Comparison of ENCODE assay signal across 38 cellular contexts in the genomic region with DNA sequence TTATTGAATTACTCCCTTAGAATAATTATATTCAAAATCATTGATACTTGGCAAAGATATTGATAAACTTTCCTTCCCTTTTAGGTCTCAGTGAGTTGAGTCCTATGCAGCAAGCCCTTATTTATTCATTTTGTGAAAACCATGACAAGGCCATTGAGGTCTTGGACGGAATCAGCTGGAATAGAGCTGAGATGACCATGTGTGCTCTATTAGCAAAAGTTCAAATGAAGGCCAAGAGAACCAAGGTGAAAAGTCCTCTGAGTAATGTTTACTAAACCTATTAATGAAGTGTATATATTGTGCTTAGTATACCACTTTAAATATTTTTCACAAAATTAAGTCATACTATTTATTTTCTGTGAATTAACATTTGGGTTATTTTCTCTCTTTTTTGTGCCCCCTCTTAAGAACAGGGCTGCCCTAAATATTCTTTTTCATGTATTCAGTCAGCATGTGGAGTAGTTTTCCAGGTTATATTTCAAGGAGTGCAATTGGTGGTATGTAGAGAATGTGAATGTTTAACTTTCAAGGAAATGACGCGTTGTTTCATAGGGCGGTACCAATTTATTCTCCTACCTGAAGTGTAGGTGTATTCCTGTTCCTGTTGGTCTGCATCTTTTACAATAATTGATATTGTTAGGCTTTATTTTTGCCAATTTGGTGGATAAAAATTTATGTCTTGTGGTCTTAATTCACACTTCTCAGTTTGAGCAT.
"Had no signal": no experiment of that assay in that cellular context is flagged by ENCODE, and none has a peak within 500 bp of the region (broad histone marks: within the 10 kb centered on the region; RNA-seq: fewer than 3 reads in every experiment).

No MANE protein-coding gene starts in this region.

- FAIRE-seq: bronchial epithelial cell, TTC549 had no signal

- H3K27me3 ChIP-seq: ascending aorta, cardiac muscle cell had no signal

- H3K4me1 ChIP-seq: ascending aorta had no signal

- H3K9me3 ChIP-seq: ascending aorta had no signal

- H3K27ac ChIP-seq: ascending aorta, cardiac muscle cell, VCaP had no signal

- DNase-seq: activated B cell treated with CpG ODN at 0.5 μM for 24 hours; activated CD4-positive, alpha-beta memory T cell treated with anti-CD3 and anti-CD28 coated beads for 36 hours; activated CD4-positive, alpha-beta T cell treated with anti-CD3 and anti-CD28 coated beads for 4 hours; activated CD4-positive, alpha-beta T cell treated with anti-CD3 and anti-CD28 coated beads, Interleukin-2, amount 10 ng/mL, durations not matched to agents 24 days and 14 days; activated CD4-positive, alpha-beta T cell treated with anti-CD3 and anti-CD28 coated beads, Interleukin-2, amount 50 U/mL, for 1 hour; activated CD4-positive, alpha-beta T cell treated with anti-CD3 and anti-CD28 coated beads, Interleukin-2, amount 50 U/mL, for 4 hours; activated CD4-positive, CD25-positive, alpha-beta regulatory T cell treated with anti-CD3 and anti-CD28 coated beads, Interleukin-2, amount 50 U/mL, for 72 hours; activated CD8-positive, alpha-beta memory T cell treated with anti-CD3 and anti-CD28 coated beads for 24 hours; activated CD8-positive, alpha-beta memory T cell treated with anti-CD3 and anti-CD28 coated beads, Interleukin-2, amount 10 ng/mL, durations not matched to agents 7 days and 5 days; activated CD8-positive, alpha-beta memory T cell treated with anti-CD3 and anti-CD28 coated beads, Interleukin-2, amount 50 U/mL, for 48 hours; activated CD8-positive, alpha-beta T cell treated with anti-CD3 and anti-CD28 coated beads, Interleukin-2, amount 10 ng/mL, durations not matched to agents 7 days and 5 days; activated effector memory CD4-positive, alpha-beta T cell treated with Interleukin-2 at 50 U/mL for 16 hours; activated gamma-delta T cell; activated naive CD4-positive, alpha-beta T cell treated with anti-CD3 and anti-CD28 coated beads, Interleukin-2, amount 10 ng/mL, durations not matched to agents 7 days and 5 days; activated naive CD4-positive, alpha-beta T cell treated with Interleukin-2 at 50 U/mL for 16 hours; activated naive CD8-positive, alpha-beta T cell treated with anti-CD3 and anti-CD28 coated beads, Interleukin-2, amount 10 ng/mL, durations not matched to agents 7 days and 5 days; activated naive CD8-positive, alpha-beta T cell treated with anti-CD3 and anti-CD28 coated beads, Interleukin-2, amount 50 U/mL, for 24 hours; activated T-cell treated with anti-CD3 and anti-CD28 coated beads, Interleukin-2, amount 50 U/mL, for 24 hours; activated T-cell treated with anti-CD3 and anti-CD28 coated beads, Interleukin-2, amount 50 U/mL, for 48 hours; amygdala; anterior cingulate cortex; caudate nucleus; cerebellar nuclear complex; T-helper 1 cell; T-helper 2 cell; T-helper 9 cell had no signal

- H3K36me3 ChIP-seq: ascending aorta, cardiac muscle cell had no signal

- H3K4me3 Mint-ChIP-seq: activated B cell treated with CpG ODN at 0.5 μM for 24 hours; activated CD4-positive, alpha-beta memory T cell treated with anti-CD3 and anti-CD28 coated beads for 36 hours; activated CD4-positive, alpha-beta T cell treated with anti-CD3 and anti-CD28 coated beads, Interleukin-2, amount 10 ng/mL, durations not matched to agents 24 days and 14 days; activated CD8-positive, alpha-beta memory T cell treated with anti-CD3 and anti-CD28 coated beads, Interleukin-2, amount 10 ng/mL, durations not matched to agents 7 days and 5 days; activated CD8-positive, alpha-beta T cell treated with anti-CD3 and anti-CD28 coated beads, Interleukin-2, amount 10 ng/mL, durations not matched to agents 7 days and 5 days; activated naive CD4-positive, alpha-beta T cell treated with anti-CD3 and anti-CD28 coated beads, Interleukin-2, amount 10 ng/mL, durations not matched to agents 7 days and 5 days; activated naive CD4-positive, alpha-beta T cell treated with anti-CD3 and anti-CD28 coated beads, Interleukin-2, amount 50 U/mL, for 24 hours; activated naive CD8-positive, alpha-beta T cell; activated naive CD8-positive, alpha-beta T cell treated with anti-CD3 and anti-CD28 coated beads, Interleukin-2, amount 10 ng/mL, durations not matched to agents 7 days and 5 days; activated naive CD8-positive, alpha-beta T cell treated with anti-CD3 and anti-CD28 coated beads, Interleukin-2, amount 50 U/mL, for 24 hours; activated T-cell treated with anti-CD3 and anti-CD28 coated beads, Interleukin-2, amount 50 U/mL, for 24 hours; brain; central memory CD8-positive, alpha-beta T cell; T-helper 1 cell treated with Interleukin-12 subunit alpha and Interleukin-12 subunit beta and Interleukin-4 antibody, amounts not matched to agents 30 μg/mL and 1 μg/mL, for 36 hours; T-helper 2 cell treated with Interferon-gamma antibody and Interleukin-4, amounts not matched to agents 5 μg/mL and 100 μg/mL, for 36 hours had no signal

- H3K36me3 Mint-ChIP-seq: activated CD4-positive, alpha-beta memory T cell treated with anti-CD3 and anti-CD28 coated beads for 36 hours; activated CD8-positive, alpha-beta memory T cell treated with anti-CD3 and anti-CD28 coated beads, Interleukin-2, amount 10 ng/mL, durations not matched to agents 7 days and 5 days; activated naive CD4-positive, alpha-beta T cell treated with anti-CD3 and anti-CD28 coated beads, Interleukin-2, amount 10 ng/mL, durations not matched to agents 7 days and 5 days; activated naive CD4-positive, alpha-beta T cell treated with anti-CD3 and anti-CD28 coated beads, Interleukin-2, amount 50 U/mL, for 24 hours; activated naive CD8-positive, alpha-beta T cell; activated naive CD8-positive, alpha-beta T cell treated with anti-CD3 and anti-CD28 coated beads, Interleukin-2, amount 10 ng/mL, durations not matched to agents 7 days and 5 days; brain had no signal

- H3K4me3 ChIP-seq: ascending aorta, cardiac muscle cell had no signal

- H3K27ac Mint-ChIP-seq: activated B cell treated with CpG ODN at 0.5 μM for 24 hours; activated CD4-positive, alpha-beta memory T cell treated with anti-CD3 and anti-CD28 coated beads for 36 hours; activated CD4-positive, alpha-beta T cell treated with anti-CD3 and anti-CD28 coated beads, Interleukin-2, amount 10 ng/mL, durations not matched to agents 24 days and 14 days; activated CD8-positive, alpha-beta memory T cell treated with anti-CD3 and anti-CD28 coated beads, Interleukin-2, amount 10 ng/mL, durations not matched to agents 7 days and 5 days; activated CD8-positive, alpha-beta T cell treated with anti-CD3 and anti-CD28 coated beads, Interleukin-2, amount 10 ng/mL, durations not matched to agents 7 days and 5 days; activated naive CD4-positive, alpha-beta T cell treated with anti-CD3 and anti-CD28 coated beads, Interleukin-2, amount 10 ng/mL, durations not matched to agents 7 days and 5 days; activated naive CD4-positive, alpha-beta T cell treated with anti-CD3 and anti-CD28 coated beads, Interleukin-2, amount 50 U/mL, for 24 hours; activated naive CD8-positive, alpha-beta T cell; activated naive CD8-positive, alpha-beta T cell treated with anti-CD3 and anti-CD28 coated beads, Interleukin-2, amount 10 ng/mL, durations not matched to agents 7 days and 5 days; activated naive CD8-positive, alpha-beta T cell treated with anti-CD3 and anti-CD28 coated beads, Interleukin-2, amount 50 U/mL, for 24 hours; activated T-cell treated with anti-CD3 and anti-CD28 coated beads, Interleukin-2, amount 50 U/mL, for 24 hours; activated T-helper 2 cell treated with anti-CD3 and anti-CD28 coated beads, Interferon-gamma antibody, Interleukin-2, Interleukin-4, amounts not matched to agents 10 μg/mL and 5 μg/mL and 100 μg/mL, durations not matched to agents 14 hours and 24 hours and 36 hours; brain; T-helper 1 cell treated with Interleukin-12 subunit alpha and Interleukin-12 subunit beta and Interleukin-4 antibody, amounts not matched to agents 30 μg/mL and 1 μg/mL, for 36 hours; T-helper 2 cell treated with Interferon-gamma antibody and Interleukin-4, amounts not matched to agents 5 μg/mL and 100 μg/mL, for 36 hours had no signal

- H3K4me1 Mint-ChIP-seq: activated B cell treated with CpG ODN at 0.5 μM for 24 hours; activated CD4-positive, alpha-beta T cell treated with anti-CD3 and anti-CD28 coated beads, Interleukin-2, amount 10 ng/mL, durations not matched to agents 24 days and 14 days; activated CD8-positive, alpha-beta memory T cell treated with anti-CD3 and anti-CD28 coated beads, Interleukin-2, amount 10 ng/mL, durations not matched to agents 7 days and 5 days; activated naive CD4-positive, alpha-beta T cell treated with anti-CD3 and anti-CD28 coated beads, Interleukin-2, amount 10 ng/mL, durations not matched to agents 7 days and 5 days; activated naive CD4-positive, alpha-beta T cell treated with anti-CD3 and anti-CD28 coated beads, Interleukin-2, amount 50 U/mL, for 24 hours; activated naive CD8-positive, alpha-beta T cell treated with anti-CD3 and anti-CD28 coated beads, Interleukin-2, amount 10 ng/mL, durations not matched to agents 7 days and 5 days; activated naive CD8-positive, alpha-beta T cell treated with anti-CD3 and anti-CD28 coated beads, Interleukin-2, amount 50 U/mL, for 24 hours; brain; central memory CD8-positive, alpha-beta T cell had no signal

- H3K9me3 Mint-ChIP-seq: activated B cell treated with CpG ODN at 0.5 μM for 24 hours; activated CD4-positive, alpha-beta memory T cell treated with anti-CD3 and anti-CD28 coated beads for 36 hours; activated CD4-positive, alpha-beta T cell treated with anti-CD3 and anti-CD28 coated beads, Interleukin-2, amount 10 ng/mL, durations not matched to agents 24 days and 14 days; activated naive CD4-positive, alpha-beta T cell treated with anti-CD3 and anti-CD28 coated beads, Interleukin-2, amount 10 ng/mL, durations not matched to agents 7 days and 5 days; activated naive CD4-positive, alpha-beta T cell treated with anti-CD3 and anti-CD28 coated beads, Interleukin-2, amount 50 U/mL, for 24 hours; activated naive CD8-positive, alpha-beta T cell treated with anti-CD3 and anti-CD28 coated beads, Interleukin-2, amount 10 ng/mL, durations not matched to agents 7 days and 5 days; activated T-helper 2 cell treated with anti-CD3 and anti-CD28 coated beads, Interferon-gamma antibody, Interleukin-2, Interleukin-4, amounts not matched to agents 10 μg/mL and 5 μg/mL and 100 μg/mL, durations not matched to agents 14 hours and 24 hours and 36 hours; brain; T-helper 1 cell treated with Interleukin-12 subunit alpha and Interleukin-12 subunit beta and Interleukin-4 antibody, amounts not matched to agents 30 μg/mL and 1 μg/mL, for 36 hours; T-helper 2 cell treated with Interferon-gamma antibody and Interleukin-4, amounts not matched to agents 5 μg/mL and 100 μg/mL, for 36 hours had no signal

- ATAC-seq: activated CD8-positive, alpha-beta memory T cell treated with anti-CD3 and anti-CD28 coated beads, Interleukin-2, amount 10 ng/mL, durations not matched to agents 7 days and 5 days; activated CD8-positive, alpha-beta T cell treated with anti-CD3 and anti-CD28 coated beads, Interleukin-2, amount 10 ng/mL, durations not matched to agents 7 days and 5 days; activated naive CD8-positive, alpha-beta T cell treated with anti-CD3 and anti-CD28 coated beads, Interleukin-2, amount 50 U/mL, for 24 hours had no signal

- H3K27me3 Mint-ChIP-seq: activated B cell treated with CpG ODN at 0.5 μM for 24 hours; activated CD4-positive, alpha-beta T cell treated with anti-CD3 and anti-CD28 coated beads, Interleukin-2, amount 10 ng/mL, durations not matched to agents 24 days and 14 days; activated CD8-positive, alpha-beta memory T cell treated with anti-CD3 and anti-CD28 coated beads, Interleukin-2, amount 10 ng/mL, durations not matched to agents 7 days and 5 days; activated naive CD4-positive, alpha-beta T cell treated with anti-CD3 and anti-CD28 coated beads, Interleukin-2, amount 10 ng/mL, durations not matched to agents 7 days and 5 days; activated naive CD8-positive, alpha-beta T cell; activated naive CD8-positive, alpha-beta T cell treated with anti-CD3 and anti-CD28 coated beads, Interleukin-2, amount 10 ng/mL, durations not matched to agents 7 days and 5 days; activated naive CD8-positive, alpha-beta T cell treated with anti-CD3 and anti-CD28 coated beads, Interleukin-2, amount 50 U/mL, for 24 hours; activated T-cell treated with anti-CD3 and anti-CD28 coated beads, Interleukin-2, amount 50 U/mL, for 24 hours; brain; central memory CD8-positive, alpha-beta T cell had no signal
